Comparison of ENCODE assay signal across 25 cellular contexts in the genomic region with DNA sequence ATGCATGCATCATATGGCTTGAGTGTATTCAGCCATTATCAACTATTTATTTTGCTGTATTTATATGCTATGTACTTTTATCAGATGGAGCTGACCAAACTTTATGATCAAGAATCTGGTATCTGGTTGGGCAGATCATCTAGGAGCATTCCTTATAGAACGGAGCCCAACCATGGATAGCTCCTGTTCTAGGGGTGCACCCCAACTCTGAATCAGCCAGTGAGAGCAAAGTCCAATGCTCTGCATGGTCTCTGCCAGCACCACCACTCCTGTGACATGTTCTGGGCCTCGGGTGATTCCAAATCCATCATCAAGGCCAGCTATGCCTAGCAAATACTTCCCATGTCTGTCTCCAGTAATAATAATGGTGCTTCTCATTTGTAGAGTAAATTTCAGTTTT.
"Had no signal": no experiment of that assay in that cellular context is flagged by ENCODE, and none has a peak within 500 bp of the region (broad histone marks: within the 10 kb centered on the region; RNA-seq: fewer than 3 reads in every experiment).

No MANE protein-coding gene starts in this region.

- H3K27ac ChIP-seq: dorsolateral prefrontal cortex, ovary, right lobe of liver, thyroid gland, uterus had no signal

- DNase-seq: activated B cell treated with CpG ODN at 0.5 μM for 24 hours; activated CD4-positive, alpha-beta memory T cell treated with anti-CD3 and anti-CD28 coated beads, Interleukin-2, amount 10 ng/mL, durations not matched to agents 7 days and 5 days; activated CD4-positive, alpha-beta T cell treated with anti-CD3 and anti-CD28 coated beads for 48 hours; activated CD8-positive, alpha-beta memory T cell treated with anti-CD3 and anti-CD28 coated beads, Interleukin-2, amount 10 ng/mL, durations not matched to agents 7 days and 5 days; activated naive CD4-positive, alpha-beta T cell treated with Interleukin-2 at 50 U/mL for 16 hours; activated naive CD8-positive, alpha-beta T cell treated with anti-CD3 and anti-CD28 coated beads, Interleukin-2, amount 10 ng/mL, durations not matched to agents 7 days and 5 days; central memory CD4-positive, alpha-beta T cell; dorsolateral prefrontal cortex; left ventricle myocardium superior; mucosa of descending colon; naive B cell; ovary; right lobe of liver; stimulated activated CD4-positive, alpha-beta T cell treated with anti-CD3 and anti-CD28 coated beads, Interleukin-4, amount 100 ng/mL, for 24 hours; T-helper 1 cell; T-helper 9 cell; thyroid gland; uterus had no signal

- H3K27me3 ChIP-seq: ovary, right lobe of liver, thyroid gland, uterus had no signal

- H3K4me1 Mint-ChIP-seq: activated B cell treated with CpG ODN at 0.5 μM for 24 hours; activated CD4-positive, alpha-beta memory T cell treated with anti-CD3 and anti-CD28 coated beads, Interleukin-2, amount 10 ng/mL, durations not matched to agents 7 days and 5 days; activated CD8-positive, alpha-beta memory T cell treated with anti-CD3 and anti-CD28 coated beads, Interleukin-2, amount 10 ng/mL, durations not matched to agents 7 days and 5 days; activated naive CD8-positive, alpha-beta T cell treated with anti-CD3 and anti-CD28 coated beads, Interleukin-2, amount 10 ng/mL, durations not matched to agents 7 days and 5 days; memory B cell; naive B cell; neural crest cell; stimulated activated effector memory CD8-positive, alpha-beta T cell treated with anti-CD3 and anti-CD28 coated beads, Interleukin-12 subunit alpha, Interleukin-12 subunit beta, amount 100 ng/mL, for 72 hours had no signal

- H3K27me3 Mint-ChIP-seq: activated B cell treated with CpG ODN at 0.5 μM for 24 hours; activated CD4-positive, alpha-beta memory T cell treated with anti-CD3 and anti-CD28 coated beads, Interleukin-2, amount 10 ng/mL, durations not matched to agents 7 days and 5 days; activated CD8-positive, alpha-beta memory T cell treated with anti-CD3 and anti-CD28 coated beads, Interleukin-2, amount 10 ng/mL, durations not matched to agents 7 days and 5 days; activated naive CD8-positive, alpha-beta T cell treated with anti-CD3 and anti-CD28 coated beads, Interleukin-2, amount 10 ng/mL, durations not matched to agents 7 days and 5 days; brain; memory B cell; naive B cell had no signal

- H3K27ac Mint-ChIP-seq: activated B cell treated with CpG ODN at 0.5 μM for 24 hours; activated CD4-positive, alpha-beta memory T cell treated with anti-CD3 and anti-CD28 coated beads, Interleukin-2, amount 10 ng/mL, durations not matched to agents 7 days and 5 days; activated CD8-positive, alpha-beta memory T cell treated with anti-CD3 and anti-CD28 coated beads, Interleukin-2, amount 10 ng/mL, durations not matched to agents 7 days and 5 days; activated naive CD8-positive, alpha-beta T cell treated with anti-CD3 and anti-CD28 coated beads, Interleukin-2, amount 10 ng/mL, durations not matched to agents 7 days and 5 days; brain; memory B cell; naive B cell; stimulated activated effector memory CD8-positive, alpha-beta T cell treated with anti-CD3 and anti-CD28 coated beads, Interleukin-12 subunit alpha, Interleukin-12 subunit beta, amount 100 ng/mL, for 72 hours had no signal

- H3K4me3 ChIP-seq: dorsolateral prefrontal cortex, mucosa of descending colon, ovary, right lobe of liver, smooth muscle cell, thyroid gland, uterus had no signal

- H3K4me3 Mint-ChIP-seq: activated B cell treated with CpG ODN at 0.5 μM for 24 hours; activated CD4-positive, alpha-beta memory T cell treated with anti-CD3 and anti-CD28 coated beads, Interleukin-2, amount 10 ng/mL, durations not matched to agents 7 days and 5 days; activated CD8-positive, alpha-beta memory T cell treated with anti-CD3 and anti-CD28 coated beads, Interleukin-2, amount 10 ng/mL, durations not matched to agents 7 days and 5 days; activated naive CD8-positive, alpha-beta T cell treated with anti-CD3 and anti-CD28 coated beads, Interleukin-2, amount 10 ng/mL, durations not matched to agents 7 days and 5 days; brain; memory B cell; naive B cell; neural crest cell; stimulated activated effector memory CD8-positive, alpha-beta T cell treated with anti-CD3 and anti-CD28 coated beads, Interleukin-12 subunit alpha, Interleukin-12 subunit beta, amount 100 ng/mL, for 72 hours had no signal

- ATAC-seq: activated CD8-positive, alpha-beta memory T cell treated with anti-CD3 and anti-CD28 coated beads, Interleukin-2, amount 10 ng/mL, durations not matched to agents 7 days and 5 days; left ventricle myocardium superior; mucosa of descending colon; right lobe of liver; stimulated activated effector memory CD8-positive, alpha-beta T cell treated with anti-CD3 and anti-CD28 coated beads, Interleukin-12 subunit alpha, Interleukin-12 subunit beta, amount 100 ng/mL, for 72 hours had no signal

- H3K4me1 ChIP-seq: right lobe of liver, thyroid gland, uterus had no signal

- FAIRE-seq: colon, frontal cortex had no signal

- H3K9me3 Mint-ChIP-seq: activated B cell treated with CpG ODN at 0.5 μM for 24 hours; activated CD4-positive, alpha-beta memory T cell treated with anti-CD3 and anti-CD28 coated beads, Interleukin-2, amount 10 ng/mL, durations not matched to agents 7 days and 5 days; activated naive CD8-positive, alpha-beta T cell treated with anti-CD3 and anti-CD28 coated beads, Interleukin-2, amount 10 ng/mL, durations not matched to agents 7 days and 5 days; memory B cell; neural crest cell; stimulated activated effector memory CD8-positive, alpha-beta T cell treated with anti-CD3 and anti-CD28 coated beads, Interleukin-12 subunit alpha, Interleukin-12 subunit beta, amount 100 ng/mL, for 72 hours had no signal

- H3K36me3 ChIP-seq: ovary, right lobe of liver, thyroid gland, uterus had no signal

- H3K9me3 ChIP-seq: mucosa of descending colon, ovary, right lobe of liver, thyroid gland, uterus had no signal

- H3K36me3 Mint-ChIP-seq: activated CD8-positive, alpha-beta memory T cell treated with anti-CD3 and anti-CD28 coated beads, Interleukin-2, amount 10 ng/mL, durations not matched to agents 7 days and 5 days; activated naive CD8-positive, alpha-beta T cell treated with anti-CD3 and anti-CD28 coated beads, Interleukin-2, amount 10 ng/mL, durations not matched to agents 7 days and 5 days; brain; memory B cell; naive B cell; stimulated activated effector memory CD8-positive, alpha-beta T cell treated with anti-CD3 and anti-CD28 coated beads, Interleukin-12 subunit alpha, Interleukin-12 subunit beta, amount 100 ng/mL, for 72 hours had no signal
